Comparison of ENCODE assay signal across 2 cellular contexts in the genomic region with DNA sequence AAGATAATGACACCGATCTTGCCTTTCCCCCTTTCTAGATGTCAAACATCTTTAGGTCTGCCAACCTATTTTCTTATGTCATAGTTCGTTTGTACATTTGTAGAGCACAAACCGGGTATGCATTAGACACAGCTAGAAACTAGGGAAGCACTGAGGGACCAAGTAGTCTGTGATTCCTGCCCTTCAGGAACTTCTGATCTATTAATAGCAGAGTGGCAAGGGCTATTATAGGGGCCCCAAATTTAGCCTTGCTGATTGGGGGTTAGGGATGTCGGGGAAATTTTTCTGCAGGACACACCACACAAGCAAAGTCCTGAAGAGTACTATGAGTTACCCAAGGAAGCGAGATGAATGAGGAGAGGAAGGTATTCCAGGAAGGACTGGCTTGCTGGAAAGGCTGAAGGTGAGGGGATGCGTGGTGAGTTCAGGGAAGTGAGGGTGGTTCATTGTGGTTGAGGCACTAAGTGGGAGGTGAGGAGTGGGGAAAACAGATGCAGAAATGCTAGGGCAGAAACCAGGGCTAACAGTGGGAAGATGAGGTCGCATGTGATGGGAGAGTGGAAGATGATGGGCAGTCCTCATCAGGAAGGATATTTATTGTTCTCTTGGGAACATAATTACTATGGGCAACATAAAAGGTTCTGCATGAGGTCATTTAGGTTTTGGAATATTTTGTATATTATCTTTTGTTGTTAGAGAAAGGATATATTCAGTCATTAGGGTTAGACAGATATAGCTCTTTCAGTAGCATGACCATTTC.
TF ChIP-seq lines count a peak whose summit lies in the region.

No MANE protein-coding gene starts in this region.

TF ChIP-seq in SK-N-SH, 30 proteins besides CTCF, POLR2A, EP300 and RAD21 (continued from another document):
- TF ChIP-seq, protein P1, sequence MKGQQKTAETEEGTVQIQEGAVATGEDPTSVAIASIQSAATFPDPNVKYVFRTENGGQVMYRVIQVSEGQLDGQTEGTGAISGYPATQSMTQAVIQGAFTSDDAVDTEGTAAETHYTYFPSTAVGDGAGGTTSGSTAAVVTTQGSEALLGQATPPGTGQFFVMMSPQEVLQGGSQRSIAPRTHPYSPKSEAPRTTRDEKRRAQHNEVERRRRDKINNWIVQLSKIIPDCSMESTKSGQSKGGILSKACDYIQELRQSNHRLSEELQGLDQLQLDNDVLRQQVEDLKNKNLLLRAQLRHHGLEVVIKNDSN (IDR thresholded peaks at IDR 0.05; ENCODE audit: borderline replicate concordance, low read depth), result no peak
- TF ChIP-seq TEAD4 (IDR thresholded peaks at IDR 0.05; ENCODE audit: borderline replicate concordance, insufficient read depth) (no peak), MEF2A (IDR thresholded peaks at IDR 0.05; ENCODE audit: borderline replicate concordance, low read depth) (no peak), SMC3 (IDR thresholded peaks at IDR 0.05; ENCODE audit: low read depth, low read length) (no peak), NRF1 (IDR thresholded peaks at IDR 0.05; ENCODE audit: low read depth, low read length) (no peak), TCF12 (IDR thresholded peaks at IDR 0.05) (no peak), SIN3A (IDR thresholded peaks at IDR 0.05; ENCODE audit: borderline replicate concordance, low read depth, low read length) (no peak), RCOR1 (IDR thresholded peaks at IDR 0.05; ENCODE audit: low read length) (no peak)
- TF ChIP-seq, protein P2, sequence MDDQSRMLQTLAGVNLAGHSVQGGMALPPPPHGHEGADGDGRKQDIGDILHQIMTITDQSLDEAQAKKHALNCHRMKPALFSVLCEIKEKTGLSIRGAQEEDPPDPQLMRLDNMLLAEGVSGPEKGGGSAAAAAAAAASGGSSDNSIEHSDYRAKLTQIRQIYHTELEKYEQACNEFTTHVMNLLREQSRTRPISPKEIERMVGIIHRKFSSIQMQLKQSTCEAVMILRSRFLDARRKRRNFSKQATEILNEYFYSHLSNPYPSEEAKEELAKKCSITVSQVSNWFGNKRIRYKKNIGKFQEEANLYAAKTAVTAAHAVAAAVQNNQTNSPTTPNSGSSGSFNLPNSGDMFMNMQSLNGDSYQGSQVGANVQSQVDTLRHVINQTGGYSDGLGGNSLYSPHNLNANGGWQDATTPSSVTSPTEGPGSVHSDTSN (IDR thresholded peaks at IDR 0.05), result no peak
- TF ChIP-seq, protein P3, sequence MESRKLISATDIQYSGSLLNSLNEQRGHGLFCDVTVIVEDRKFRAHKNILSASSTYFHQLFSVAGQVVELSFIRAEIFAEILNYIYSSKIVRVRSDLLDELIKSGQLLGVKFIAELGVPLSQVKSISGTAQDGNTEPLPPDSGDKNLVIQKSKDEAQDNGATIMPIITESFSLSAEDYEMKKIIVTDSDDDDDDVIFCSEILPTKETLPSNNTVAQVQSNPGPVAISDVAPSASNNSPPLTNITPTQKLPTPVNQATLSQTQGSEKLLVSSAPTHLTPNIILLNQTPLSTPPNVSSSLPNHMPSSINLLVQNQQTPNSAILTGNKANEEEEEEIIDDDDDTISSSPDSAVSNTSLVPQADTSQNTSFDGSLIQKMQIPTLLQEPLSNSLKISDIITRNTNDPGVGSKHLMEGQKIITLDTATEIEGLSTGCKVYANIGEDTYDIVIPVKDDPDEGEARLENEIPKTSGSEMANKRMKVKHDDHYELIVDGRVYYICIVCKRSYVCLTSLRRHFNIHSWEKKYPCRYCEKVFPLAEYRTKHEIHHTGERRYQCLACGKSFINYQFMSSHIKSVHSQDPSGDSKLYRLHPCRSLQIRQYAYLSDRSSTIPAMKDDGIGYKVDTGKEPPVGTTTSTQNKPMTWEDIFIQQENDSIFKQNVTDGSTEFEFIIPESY (IDR thresholded peaks at IDR 0.05; ENCODE audit: borderline replicate concordance, low read depth), result no peak
- TF ChIP-seq, protein P4, sequence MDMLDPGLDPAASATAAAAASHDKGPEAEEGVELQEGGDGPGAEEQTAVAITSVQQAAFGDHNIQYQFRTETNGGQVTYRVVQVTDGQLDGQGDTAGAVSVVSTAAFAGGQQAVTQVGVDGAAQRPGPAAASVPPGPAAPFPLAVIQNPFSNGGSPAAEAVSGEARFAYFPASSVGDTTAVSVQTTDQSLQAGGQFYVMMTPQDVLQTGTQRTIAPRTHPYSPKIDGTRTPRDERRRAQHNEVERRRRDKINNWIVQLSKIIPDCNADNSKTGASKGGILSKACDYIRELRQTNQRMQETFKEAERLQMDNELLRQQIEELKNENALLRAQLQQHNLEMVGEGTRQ (IDR thresholded peaks at IDR 0.05; ENCODE audit: borderline replicate concordance, low read depth, low read length), result no peak

TF ChIP-seq in SK-N-SH treated with all-trans-retinoic acid at 6 μM for 48 hours, 23 proteins besides CTCF, POLR2A, EP300 and RAD21 (continued from another document):
- TF ChIP-seq, protein P5, sequence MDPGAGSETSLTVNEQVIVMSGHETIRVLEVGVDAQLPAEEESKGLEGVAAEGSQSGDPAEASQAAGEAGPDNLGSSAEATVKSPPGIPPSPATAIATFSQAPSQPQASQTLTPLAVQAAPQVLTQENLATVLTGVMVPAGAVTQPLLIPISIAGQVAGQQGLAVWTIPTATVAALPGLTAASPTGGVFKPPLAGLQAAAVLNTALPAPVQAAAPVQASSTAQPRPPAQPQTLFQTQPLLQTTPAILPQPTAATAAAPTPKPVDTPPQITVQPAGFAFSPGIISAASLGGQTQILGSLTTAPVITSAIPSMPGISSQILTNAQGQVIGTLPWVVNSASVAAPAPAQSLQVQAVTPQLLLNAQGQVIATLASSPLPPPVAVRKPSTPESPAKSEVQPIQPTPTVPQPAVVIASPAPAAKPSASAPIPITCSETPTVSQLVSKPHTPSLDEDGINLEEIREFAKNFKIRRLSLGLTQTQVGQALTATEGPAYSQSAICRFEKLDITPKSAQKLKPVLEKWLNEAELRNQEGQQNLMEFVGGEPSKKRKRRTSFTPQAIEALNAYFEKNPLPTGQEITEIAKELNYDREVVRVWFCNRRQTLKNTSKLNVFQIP (CRISPR knock-in tag; IDR thresholded peaks at IDR 0.05; ENCODE audit: borderline replicate concordance, low read depth), result no peak
- TF ChIP-seq CSDC2 (CRISPR knock-in tag; IDR thresholded peaks at IDR 0.05) (no peak), RARB (CRISPR knock-in tag; IDR thresholded peaks at IDR 0.05) (no peak), PPARA (CRISPR knock-in tag; IDR thresholded peaks at IDR 0.05; ENCODE audit: borderline replicate concordance) (no peak)
